Comparison of ENCODE assay signal across 8 cellular contexts in genomic region chr9:21813575-21814473, GRCh38. TPM values are rescaled to one million over a fixed set of nuclear protein-coding genes. Genes with fewer than 3 reads are reported as not detected.
DNase-seq lines count a peak whose midpoint lies in the region; ATAC-seq and TF ChIP-seq lines count a peak whose summit lies in the region.

No MANE protein-coding gene starts in this region.

- peak; percentile 41 for ATAC-seq in GM18868 (IDR thresholded peaks at IDR 0.05; ENCODE audit: unreplicated experiment)
- peak; percentile 28 for ATAC-seq in HG03469 (IDR thresholded peaks at IDR 0.05; ENCODE audit: unreplicated experiment)
- no peak for ATAC-seq in HG03045 (IDR thresholded peaks at IDR 0.05; ENCODE audit: unreplicated experiment)

- H3K4me3 ChIP-seq in BJ (ENCODE audit: low read depth, low read length) (no peak overlapping the region), fibroblast of the aortic adventitia (ENCODE audit: low read depth, low read length) (no peak overlapping the region)

- CTCF ChIA-PET in BJ (lab: Yijun Ruan, JAX): interaction anchor here (0.7 to 6.7 kb wide), 39 partner anchors 10 to 642 kb away, joined by 3 to 95 read pairs (median 5); partner anchors contain the start of genes CDKN2A, CDKN2B, CDKN2B-AS1 and MTAP

- H3K36me3 ChIP-seq in BJ (ENCODE audit: control insufficient read depth, insufficient read depth, low read length): peaks cover 10% of the 10 kb centered on the region

- POLR2A ChIA-PET in BJ (lab: Charles Lee): no interaction called here

- DNase-seq in BJ (ENCODE audit: low read depth): no peak
- DNase-seq in NCI-H82 (lab: John Stamatoyannopoulos, UW): peak; percentile 83
- peak; percentile 35 for DNase-seq in activated T-cell treated with anti-CD3 and anti-CD28 coated beads, Interleukin-2, amount 50 U/mL, for 1 hour
- peak; percentile 94 for DNase-seq in fibroblast of the aortic adventitia (ENCODE audit: low read depth)
- peak; percentile 13 for DNase-seq in occipital lobe (lab: John Stamatoyannopoulos, UW)

- peak; percentile 66 for TF ChIP-seq CTCF in BJ (IDR thresholded peaks at IDR 0.05; ENCODE audit: insufficient read depth, low read depth, low read length)
- TF ChIP-seq CTCF in fibroblast of the aortic adventitia (IDR thresholded peaks at IDR 0.05; ENCODE audit: insufficient read depth, low read length): peak; percentile 71

- H3K27me3 ChIP-seq in BJ (ENCODE audit: control insufficient read depth, insufficient read depth, low read length): no peaks in the 10 kb centered on the region

RNA-seq across cellular contexts. Expression of gene MTAP, which starts 11.4 kb away (rescaled TPM):
- 14.2 and 18.2 TPM in 2 replicates for polyA plus RNA-seq in BJ (2011; rRNA removed)
- 12.0 and 16.2 TPM in 2 replicates for polyA minus RNA-seq in BJ (2011; rRNA and poly(A)+ RNA removed)
- 14.4 and 62.2 TPM in 2 replicates for total RNA-seq in fibroblast of the aortic adventitia (ENCODE audit: low replicate concordance)
- total RNA-seq in occipital lobe: 20.3 TPM
